In the genomic region with DNA sequence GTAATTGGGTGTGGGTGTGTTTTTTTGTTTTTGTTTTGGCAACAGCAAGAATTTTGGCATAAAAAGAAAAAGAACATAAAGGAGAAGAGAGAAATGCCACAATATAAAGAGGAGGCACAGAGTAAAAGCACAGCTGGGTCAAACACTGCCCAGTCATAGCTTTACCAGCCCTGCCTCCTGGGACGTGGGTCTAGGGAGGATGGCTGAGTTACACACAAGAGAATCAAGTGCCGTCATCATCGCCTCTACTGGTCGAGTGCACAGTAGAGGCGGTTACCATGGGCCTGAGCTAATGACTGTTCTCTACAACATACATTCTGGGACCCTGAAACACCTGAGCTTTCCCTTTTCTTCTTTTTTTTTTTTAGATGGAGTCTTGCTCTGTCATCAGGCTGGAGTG, we compare ENCODE assay signal across 21 cellular contexts.
"Had no signal": no experiment of that assay in that cellular context is flagged by ENCODE, and none has a peak within 500 bp of the region (broad histone marks: within the 10 kb centered on the region; RNA-seq: fewer than 3 reads in every experiment).

No MANE protein-coding gene starts in this region.

- H3K9ac ChIP-seq: parathyroid adenoma had no signal

- DNase-seq: activated CD4-positive, alpha-beta T cell treated with anti-CD3 and anti-CD28 coated beads for 4 hours; activated CD4-positive, alpha-beta T cell treated with anti-CD3 and anti-CD28 coated beads, Interleukin-2, amount 50 U/mL, for 4 hours; activated naive CD4-positive, alpha-beta T cell treated with Interleukin-2 at 50 U/mL for 16 hours; activated T-cell treated with anti-CD3 and anti-CD28 coated beads for 4 hours; activated T-cell treated with anti-CD3 and anti-CD28 coated beads, Interleukin-2, amount 50 U/mL, for 72 hours; body of pancreas; cortex of kidney; endodermal cell; esophagus squamous epithelium; foreskin melanocyte; islet precursor cell; left ventricle myocardium superior; naive B cell; psoas muscle; spleen; T-cell; transverse colon had no signal

- H3K9me3 Mint-ChIP-seq: activated T-cell treated with anti-CD3 and anti-CD28 coated beads, Interleukin-2, amount 50 U/mL, for 72 hours; endodermal cell; naive B cell; stimulated activated naive CD8-positive, alpha-beta T cell treated with anti-CD3 and anti-CD28 coated beads, Interleukin-15, Interleukin-2, amounts not matched to agents 100 ng/mL and 50 ng/mL, for 24 hours; T-cell had no signal

- H3K9me3 ChIP-seq: body of pancreas, esophagus squamous epithelium, psoas muscle, spleen, transverse colon had no signal

- ATAC-seq: activated T-cell treated with anti-CD3 and anti-CD28 coated beads, Interleukin-2, amount 50 U/mL, for 72 hours; body of pancreas; left ventricle myocardium superior; psoas muscle; T-cell had no signal

- H3K4me3 ChIP-seq: body of pancreas, cardiac muscle cell, esophagus squamous epithelium, psoas muscle, spleen, transverse colon had no signal

- H3K4me1 Mint-ChIP-seq: T-cell had no signal

- H3K4me1 ChIP-seq: spleen had no signal

- H3K27me3 ChIP-seq: body of pancreas, cardiac muscle cell, esophagus squamous epithelium, spleen, transverse colon had no signal

- H3K79me2 ChIP-seq: parathyroid adenoma had no signal

- H3K27me3 Mint-ChIP-seq: activated naive CD8-positive, alpha-beta T cell; naive B cell; stimulated activated naive CD8-positive, alpha-beta T cell treated with anti-CD3 and anti-CD28 coated beads, Interleukin-15, Interleukin-2, amounts not matched to agents 100 ng/mL and 50 ng/mL, for 24 hours; T-cell had no signal

- H2AFZ ChIP-seq: parathyroid adenoma had no signal

- H3K27ac Mint-ChIP-seq: activated naive CD8-positive, alpha-beta T cell; activated T-cell treated with anti-CD3 and anti-CD28 coated beads, Interleukin-2, amount 50 U/mL, for 72 hours; endodermal cell; stimulated activated naive CD8-positive, alpha-beta T cell treated with anti-CD3 and anti-CD28 coated beads, Interleukin-15, Interleukin-2, amounts not matched to agents 100 ng/mL and 50 ng/mL, for 24 hours; T-cell had no signal

- H3K27ac ChIP-seq: body of pancreas, cardiac muscle cell, parathyroid adenoma, spleen had no signal

- H3K4me3 Mint-ChIP-seq: activated naive CD8-positive, alpha-beta T cell; activated T-cell treated with anti-CD3 and anti-CD28 coated beads, Interleukin-2, amount 50 U/mL, for 72 hours; endodermal cell; naive B cell; stimulated activated naive CD8-positive, alpha-beta T cell treated with anti-CD3 and anti-CD28 coated beads, Interleukin-15, Interleukin-2, amounts not matched to agents 100 ng/mL and 50 ng/mL, for 24 hours; T-cell had no signal
